In the genomic region with DNA sequence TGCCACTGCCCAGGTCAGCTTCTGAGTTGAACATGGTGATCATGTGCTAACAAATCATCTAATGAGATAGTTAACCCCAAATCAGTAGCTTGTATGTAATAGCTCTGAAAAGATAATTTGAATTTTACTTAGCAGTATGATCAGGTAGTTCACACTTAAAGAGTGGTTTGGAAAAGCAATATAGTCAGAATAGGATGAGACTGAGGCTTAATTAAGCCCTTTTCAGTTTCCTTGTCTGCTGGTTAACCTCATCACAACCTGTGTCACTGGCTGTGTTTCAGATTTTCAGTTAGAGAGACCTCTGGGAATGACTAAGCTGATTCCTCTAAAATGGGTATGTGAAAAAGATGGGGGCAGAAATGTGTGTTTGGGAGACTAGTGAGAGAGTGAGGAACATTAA, we compare ENCODE assay signal across 8 cellular contexts. TPM values are rescaled to one million over a fixed set of nuclear protein-coding genes. Genes with fewer than 3 reads are reported as not detected.
DNase-seq lines count a peak whose midpoint lies in the region; ATAC-seq, FAIRE-seq and TF ChIP-seq lines count a peak whose summit lies in the region.
"Had no signal": no experiment of that assay in that cellular context is flagged by ENCODE, and none has a peak within 500 bp of the region (broad histone marks: within the 10 kb centered on the region; RNA-seq: fewer than 3 reads in every experiment).

No MANE protein-coding gene starts in this region.

- H3K9me3 ChIP-seq in GM12878 (replicated peaks; ENCODE audit: control insufficient read depth, insufficient read depth, low read length) (no peaks in the 10 kb centered on the region), right cardiac atrium (ENCODE audit: control insufficient read depth, low read length) (no peaks in the 10 kb centered on the region)

- BruUV-seq in GM12878 (replicated peaks; lab: Mats Ljungman, UMichigan): no TSS peak

- H3K4me3 Mint-ChIP-seq in mesothelial cell of epicardium: no peak overlapping the region

- no peaks in the 10 kb centered on the region for H3K36me3 Mint-ChIP-seq in mesothelial cell of epicardium

- H3K27me3 ChIP-seq in GM12878 (replicated peaks in 1 of 2; ENCODE audit: control insufficient read depth in 2 of 2, insufficient read depth in 2 of 2, low read length in 1 of 2) (no peaks in the 10 kb centered on the region), right cardiac atrium (ENCODE audit: control insufficient read depth, insufficient read depth) (no peaks in the 10 kb centered on the region)

- no peak for TF ChIP-seq POLR2A in GM12878 (IDR thresholded peaks at IDR 0.05; ENCODE audit: low read depth, low read length)

- in situ Hi-C loops in GM12878 (cut with MboI): loop anchor here (5.0 kb wide), 1 partner anchor 80 kb away; no protein-coding TSS in a partner anchor

- RAD21 ChIA-PET in GM12878 (lab: Charles Lee; ENCODE audit: unreplicated experiment): interaction anchor here (0.6 to 7.0 kb wide), 17 partner anchors 14 to 259 kb away, joined by 3 to 74 read pairs (median 10); a partner anchor contains a TSS

- CTCF ChIA-PET in GM12878 (lab: Yijun Ruan, JAX): interaction anchor here (0.7 to 5.7 kb wide), 9 partner anchors 10 to 85 kb away, joined by 3 to 34 read pairs (median 4); no protein-coding TSS in a partner anchor

- H3K4me1 ChIP-seq in GM12878 (ENCODE audit: control insufficient read depth, insufficient read depth, low read length) (peaks cover 12% of the 10 kb centered on the region; the same call in 1 of the 2 replicates), right cardiac atrium (ENCODE audit: control insufficient read depth, insufficient read depth, low read length) (no peaks in the 10 kb centered on the region)

- H2AFZ ChIP-seq in GM12878 (ENCODE audit: control insufficient read depth, low read depth, low read length): no peak overlapping the region

- no peak overlapping the region for H3K4me3 ChIP-seq in GM12878
- no peak overlapping the region for H3K4me3 ChIP-seq in right cardiac atrium (ENCODE audit: low read length)
- H3K4me3 ChIP-seq: lung had no signal

- no peaks in the 10 kb centered on the region for H3K27me3 Mint-ChIP-seq in mesothelial cell of epicardium (ENCODE audit: low read depth)

- H3K9ac ChIP-seq in GM12878 (ENCODE audit: control insufficient read depth, insufficient read depth, low read length): peak overlapping the region; percentile 2; the same call in 1 of the 2 replicates

- H3K4me2 ChIP-seq in GM12878 (ENCODE audit: control insufficient read depth, insufficient read depth): peak overlapping the region; percentile 41; the same call in 1 of the 2 replicates

- no peak overlapping the region for H3K27ac Mint-ChIP-seq in mesothelial cell of epicardium

- TF ChIP-seq CTCF in GM12878 (IDR thresholded peaks at IDR 0.05 in 2 of 3, conservative IDR thresholded peaks at IDR 0.05 in 1 of 3; ENCODE audit: control insufficient read depth in 2 of 3, extremely low read depth in 1 of 3, insufficient read depth in 1 of 3, low read depth in 3 of 3, low read length in 3 of 3) (no peak), mesothelial cell of epicardium (IDR thresholded peaks at IDR 0.05; ENCODE audit: unreplicated experiment) (no peak)

- H4K20me1 ChIP-seq in GM12878 (ENCODE audit: control insufficient read depth, insufficient read depth): no peaks in the 10 kb centered on the region

- H3K27ac ChIP-seq in GM12878 (ENCODE audit: control insufficient read depth, insufficient read depth) (peak overlapping the region; percentile 57), right cardiac atrium (ENCODE audit: low read length) (no peak overlapping the region)

- no peaks in the 10 kb centered on the region for H3K4me1 Mint-ChIP-seq in mesothelial cell of epicardium

- intact Hi-C loops in GM12878 (cut with micrococcal nuclease; ENCODE audit: unreplicated experiment) (loop anchor here (1.0 to 5.0 kb wide), 5 partner anchors 21 to 88 kb away; no protein-coding TSS in a partner anchor), right cardiac atrium (cut with DNase I) (no loop called here)

- H3K9me3 Mint-ChIP-seq in mesothelial cell of epicardium: peaks cover 15% of the 10 kb centered on the region

- ATAC-seq in GM18520 (IDR thresholded peaks at IDR 0.05; ENCODE audit: unreplicated experiment) (peak; percentile 88), GM21390 (IDR thresholded peaks at IDR 0.05; ENCODE audit: unreplicated experiment) (peak; percentile 90), HG03159 (IDR thresholded peaks at IDR 0.05; ENCODE audit: unreplicated experiment) (peak; percentile 86), GM12878 (peak; percentile 93), right cardiac atrium (no peak)

- POLR2A ChIA-PET in GM12878 (lab: Charles Lee): interaction anchor here (0.6 to 1.8 kb wide), 9 partner anchors 15 to 301 kb away, joined by 3 to 18 read pairs (median 4); a partner anchor contains a TSS

- FAIRE-seq in GM12878 (lab: Jason Lieb, UNC): peak; percentile 68

- H3K36me3 ChIP-seq in GM12878 (ENCODE audit: control insufficient read depth in 2 of 2, insufficient read depth in 2 of 2, low read length in 1 of 2): no peaks in the 10 kb centered on the region

- SMC1A ChIA-PET in GM12878 (lab: Charles Lee; ENCODE audit: uncharacterized antibody, unreplicated experiment): interaction anchor here (0.6 to 8.0 kb wide), 28 partner anchors 10 to 532 kb away, joined by 3 to 116 read pairs (median 6); a partner anchor contains a TSS

- TF ChIP-seq EP300 in GM12878 (IDR thresholded peaks at IDR 0.05; ENCODE audit: borderline replicate concordance in 1 of 2, control insufficient read depth in 1 of 2, low read depth in 2 of 2, low read length in 2 of 2): peak; percentile 94

- DNase-seq in GM12878 (ENCODE audit: low read depth, low spot score) (peak; percentile 84), mesothelial cell of epicardium (ENCODE audit: low spot score in 2 of 2, unreplicated experiment in 2 of 2) (no peak), NCI-H524 treated with DMSO at 0.1 percent for 48 hours (lab: John Stamatoyannopoulos, UW) (no peak), right cardiac atrium (no peak)

- 0 out of 2 replicates have a peak, but pooled peaks have one; percentile 17 for TF ChIP-seq RAD21 in GM12878 (IDR thresholded peaks at IDR 0.05; ENCODE audit: insufficient read depth, low read depth, low read length)

- no peaks in the 10 kb centered on the region for H3K79me2 ChIP-seq in GM12878 (ENCODE audit: control insufficient read depth, insufficient read depth, low read length)

TF ChIP-seq in GM12878, 131 proteins besides CTCF, POLR2A, EP300 and RAD21 (continues in another document):
- TF ChIP-seq YBX1 (IDR thresholded peaks at IDR 0.05) (no peak), SMAD1 (IDR thresholded peaks at IDR 0.05; ENCODE audit: low read depth, partially characterized antibody) (peak; percentile 84), ZNF24 (IDR thresholded peaks at IDR 0.05) (peak; percentile 76; the same call in 1 of the 2 replicates), GATAD2B (conservative IDR thresholded peaks at IDR 0.05; ENCODE audit: low read depth) (0 out of 2 replicates have a peak, but pooled peaks have one; percentile 40), FOS (IDR thresholded peaks at IDR 0.05; ENCODE audit: borderline replicate concordance, extremely low read depth, insufficient read length) (no peak), SMC3 (IDR thresholded peaks at IDR 0.05; ENCODE audit: borderline replicate concordance, low read length) (peak; percentile 41; the same call in 1 of the 2 replicates), FOXM1 (IDR thresholded peaks at IDR 0.05; ENCODE audit: low read depth, low read length) (peak; percentile 96), CBFB (IDR thresholded peaks at IDR 0.05; ENCODE audit: low read depth) (no peak), WRNIP1 (IDR thresholded peaks at IDR 0.05; ENCODE audit: borderline replicate concordance, low read depth, low read length) (no peak), JUNB (IDR thresholded peaks at IDR 0.05) (peak; percentile 97), TCF12 (IDR thresholded peaks at IDR 0.05; ENCODE audit: low read depth, low read length) (peak; percentile 69; the same call in 1 of the 2 replicates), RBBP5 (conservative IDR thresholded peaks at IDR 0.05) (no peak)
- TF ChIP-seq, protein P1, sequence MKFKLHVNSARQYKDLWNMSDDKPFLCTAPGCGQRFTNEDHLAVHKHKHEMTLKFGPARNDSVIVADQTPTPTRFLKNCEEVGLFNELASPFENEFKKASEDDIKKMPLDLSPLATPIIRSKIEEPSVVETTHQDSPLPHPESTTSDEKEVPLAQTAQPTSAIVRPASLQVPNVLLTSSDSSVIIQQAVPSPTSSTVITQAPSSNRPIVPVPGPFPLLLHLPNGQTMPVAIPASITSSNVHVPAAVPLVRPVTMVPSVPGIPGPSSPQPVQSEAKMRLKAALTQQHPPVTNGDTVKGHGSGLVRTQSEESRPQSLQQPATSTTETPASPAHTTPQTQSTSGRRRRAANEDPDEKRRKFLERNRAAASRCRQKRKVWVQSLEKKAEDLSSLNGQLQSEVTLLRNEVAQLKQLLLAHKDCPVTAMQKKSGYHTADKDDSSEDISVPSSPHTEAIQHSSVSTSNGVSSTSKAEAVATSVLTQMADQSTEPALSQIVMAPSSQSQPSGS (IDR thresholded peaks at IDR 0.05; ENCODE audit: low read length): peak; percentile 97

RNA-seq across cellular contexts. Expression of a gene that starts 38.1 kb away (rescaled TPM):
- 163 and 164 TPM in 2 replicates for total RNA-seq in GM12878 (2013; cell fraction: nucleolus; rRNA removed)
- total RNA-seq in GM12878 (2014; rRNA removed) (6.6 and 7.7 TPM in 2 replicates), GM12878 (2014; rRNA removed; fragmentation: Illumina TruSeq; extraction: Trizol) (6.4 and 7.4 TPM in 2 replicates), GM12878 (2021) (5.5 and 5.7 TPM in 2 replicates), mesothelial cell of epicardium (not detected in 3 replicates), right cardiac atrium (under 1 TPM; 0.11 to 0.43 (median 0.22) TPM)
- polyA plus RNA-seq in GM12878 (2011; ENCODE audit: low read depth): 4.6 TPM
- polyA plus RNA-seq in GM12878 (2011; rRNA removed) (116 and 118 TPM in 2 replicates), GM12878 (2014; fragmentation: Illumina TruSeq; extraction: Trizol) (6.8 and 7.4 TPM in 2 replicates), GM12878 (2014; fragmentation: Nextera tagmentation; extraction: Ambion mirVana) (1 to 10 TPM; 1.2 to 1.3 TPM), GM12878 (2014; rRNA removed) (4.1 and 5.2 TPM in 2 replicates), GM12878 (2016; fragmentation: Nextera tagmentation; extraction: Ambion mirVana) (1 to 10 TPM; 2.5 to 2.9 TPM), right cardiac atrium (0.05 TPM)
- polyA plus RNA-seq in GM12878 (2011; cell fraction: cytosol; rRNA removed): 68.1 and 86.2 TPM in 2 replicates
- 84.7 and 106 TPM in 2 replicates for polyA plus RNA-seq in GM12878 (2011; cell fraction: nucleus; rRNA removed)
- polyA plus RNA-seq in GM12878 (2012): 3.7 and 3.9 TPM in 2 replicates
- 406 and 510 TPM in 2 replicates for polyA minus RNA-seq in GM12878 (2011; rRNA and poly(A)+ RNA removed)
- polyA minus RNA-seq in GM12878 (2011; cell fraction: cytosol; rRNA and poly(A)+ RNA removed): 58.7 and 63.0 TPM in 2 replicates
- polyA minus RNA-seq in GM12878 (2011; cell fraction: nucleus; rRNA and poly(A)+ RNA removed): 182 and 202 TPM in 2 replicates

Comparison
In these comparisons a context has a peak if more than half of its experiments do, and no peak if none do; other contexts are left out.
1. ATAC-seq: peak in GM18520 (single experiment), GM21390 (single experiment), HG03159 (single experiment) and GM12878 (single experiment); none in right cardiac atrium (0 of 2).